ENCODE assay signal across 1 cellular context in the genomic region with DNA sequence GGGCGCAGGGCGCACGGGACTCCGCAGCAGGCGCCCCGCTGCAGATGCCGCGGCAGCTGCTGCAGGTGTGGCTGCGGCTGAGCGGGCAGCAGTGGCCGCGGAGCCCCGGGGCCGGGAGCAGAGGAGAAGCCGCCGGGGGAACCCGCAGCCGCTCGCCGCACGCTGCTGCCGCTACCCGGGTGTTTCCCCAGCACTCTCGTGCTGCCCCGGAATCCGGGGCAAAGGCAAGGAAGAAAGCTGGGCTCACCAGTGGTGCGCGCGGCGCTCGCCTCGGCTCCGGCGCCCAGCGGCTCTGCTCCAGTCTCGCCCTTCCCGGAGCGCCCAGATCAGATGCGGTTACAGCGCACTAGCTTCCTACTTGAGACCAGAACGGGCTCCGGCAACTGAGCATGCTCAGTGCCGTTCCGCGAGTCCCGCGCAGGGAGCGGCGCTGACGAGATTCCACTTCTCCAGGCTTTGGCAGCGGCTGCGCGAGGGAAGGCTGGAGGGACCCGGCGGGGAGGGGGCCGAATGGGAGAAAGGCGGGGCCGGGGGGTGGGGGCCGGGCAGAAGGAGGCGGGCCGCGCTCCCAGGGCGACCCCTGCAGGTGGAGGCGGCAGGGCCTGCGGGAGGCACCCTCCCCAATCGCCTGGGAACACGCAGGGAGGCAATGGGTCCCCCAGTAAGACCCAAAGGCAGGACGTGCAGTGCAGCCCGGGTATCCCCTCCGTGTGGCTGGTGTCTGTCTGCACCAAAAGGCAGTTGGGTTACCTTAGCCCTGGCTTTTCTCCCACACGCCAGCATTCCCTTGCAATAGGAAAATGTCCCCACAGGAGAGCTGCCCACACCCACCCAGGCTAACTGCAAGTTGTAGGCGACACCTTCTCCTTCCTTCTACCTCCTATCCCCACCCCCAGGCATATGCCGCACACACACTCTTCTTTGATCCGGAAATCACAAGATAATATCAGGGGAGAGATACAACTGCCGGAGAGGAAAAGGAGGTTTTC.
TF ChIP-seq lines count a peak whose summit lies in the region.

Gene APBB2 (minus strand): TSS at position 385 of the 989 bp plus-strand sequence. CDS start 181,288 bp downstream, outside the sequence.

TF ChIP-seq in HepG2, 621 proteins besides CTCF, POLR2A, EP300 and RAD21 (continued from another document and continues in another):
- TF ChIP-seq MXD1 (CRISPR knock-in tag; IDR thresholded peaks at IDR 0.05) (no peak; the same call in 1 of the 2 replicates), ZNF350 (CRISPR knock-in tag; IDR thresholded peaks at IDR 0.05; ENCODE audit: borderline replicate concordance, low read depth) (peak; percentile 60; the same call in 1 of the 2 replicates), REL (CRISPR knock-in tag; conservative IDR thresholded peaks at IDR 0.05) (0 out of 2 replicates have a peak, but pooled peaks have one; percentile 22), RBM39 (IDR thresholded peaks at IDR 0.05; ENCODE audit: low read depth, low read length, poor library complexity, severe bottlenecking) (peak; percentile 62), ZNF780A (CRISPR knock-in tag; IDR thresholded peaks at IDR 0.05) (no peak), CHCHD3 (CRISPR knock-in tag; IDR thresholded peaks at IDR 0.05) (no peak), ZNF383 (CRISPR knock-in tag; IDR thresholded peaks at IDR 0.05; ENCODE audit: borderline replicate concordance) (no peak), KLF11 (CRISPR knock-in tag; IDR thresholded peaks at IDR 0.05) (no peak), ZNF777 (CRISPR knock-in tag; IDR thresholded peaks at IDR 0.05) (peak; percentile 3; the same call in 1 of the 2 replicates), ZNF720 (CRISPR knock-in tag; IDR thresholded peaks at IDR 0.05) (no peak), ISL2 (CRISPR knock-in tag; IDR thresholded peaks at IDR 0.05) (0 out of 2 replicates have a peak, but pooled peaks have one; percentile 20), ZNF296 (CRISPR knock-in tag; conservative IDR thresholded peaks at IDR 0.05) (no peak), CBX1 (IDR thresholded peaks at IDR 0.05; ENCODE audit: low read depth) (no peak), HNRNPK (IDR thresholded peaks at IDR 0.05; ENCODE audit: low read depth, low read length, poor library complexity, severe bottlenecking) (peak; percentile 5), ASH2L (IDR thresholded peaks at IDR 0.05; ENCODE audit: insufficient read length, low read depth, low read length) (peak; percentile 50), GABPB1 (CRISPR knock-in tag; IDR thresholded peaks at IDR 0.05) (peak; percentile 77), MAF1 (CRISPR knock-in tag; IDR thresholded peaks at IDR 0.05; ENCODE audit: borderline replicate concordance) (0 out of 2 replicates have a peak, but pooled peaks have one; percentile 52), PHB2 (IDR thresholded peaks at IDR 0.05; ENCODE audit: partially characterized antibody) (no peak), ZNF672 (CRISPR knock-in tag; IDR thresholded peaks at IDR 0.05) (0 out of 2 replicates have a peak, but pooled peaks have one; percentile 31), ZFP37 (CRISPR knock-in tag; IDR thresholded peaks at IDR 0.05; ENCODE audit: borderline replicate concordance) (no peak), ZNF776 (CRISPR knock-in tag; IDR thresholded peaks at IDR 0.05) (0 out of 2 replicates have a peak, but pooled peaks have one; percentile 46), NFATC3 (CRISPR knock-in tag; IDR thresholded peaks at IDR 0.05) (0 out of 2 replicates have a peak, but pooled peaks have one; percentile 40), MEIS2 (CRISPR knock-in tag; IDR thresholded peaks at IDR 0.05) (no peak), ETV5 (CRISPR knock-in tag; IDR thresholded peaks at IDR 0.05; ENCODE audit: borderline replicate concordance) (peak; percentile 31; the same call in 1 of the 2 replicates), ZNF788 (CRISPR knock-in tag; IDR thresholded peaks at IDR 0.05; ENCODE audit: borderline replicate concordance) (peak; percentile 29; the same call in 1 of the 2 replicates), ZBTB7A (CRISPR knock-in tag; IDR thresholded peaks at IDR 0.05) (peak; percentile 82), IKZF5 (CRISPR knock-in tag; IDR thresholded peaks at IDR 0.05) (peak; percentile 76), ZSCAN9 (CRISPR knock-in tag; IDR thresholded peaks at IDR 0.05; ENCODE audit: borderline replicate concordance) (peak; percentile 60; the same call in 1 of the 2 replicates), CHD2 (IDR thresholded peaks at IDR 0.05; ENCODE audit: low read depth, low read length) (peak; percentile 56; the same call in 1 of the 2 replicates), BRD4 (CRISPR knock-in tag; IDR thresholded peaks at IDR 0.05) (peak; percentile 48; the same call in 1 of the 2 replicates), MED1 (CRISPR knock-in tag; IDR thresholded peaks at IDR 0.05) (0 out of 2 replicates have a peak, but pooled peaks have one; percentile 17), IRF2 (CRISPR knock-in tag; IDR thresholded peaks at IDR 0.05) (peak; percentile 63), PCBP1 (IDR thresholded peaks at IDR 0.05; ENCODE audit: borderline replicate concordance, low read depth, low read length) (no peak), KDM2A (CRISPR knock-in tag; IDR thresholded peaks at IDR 0.05; ENCODE audit: borderline replicate concordance, low read depth) (peak; percentile 97), ZFP90 (CRISPR knock-in tag; IDR thresholded peaks at IDR 0.05; ENCODE audit: borderline replicate concordance) (peak; percentile 35; the same call in 1 of the 2 replicates), ZNF768 (CRISPR knock-in tag; IDR thresholded peaks at IDR 0.05) (0 out of 2 replicates have a peak, but pooled peaks have one; percentile 46), HCFC1 (IDR thresholded peaks at IDR 0.05; ENCODE audit: low read depth, low read length) (peak; percentile 33; the same call in 1 of the 2 replicates), NR2C2 (CRISPR knock-in tag; IDR thresholded peaks at IDR 0.05; ENCODE audit: borderline replicate concordance) (0 out of 2 replicates have a peak, but pooled peaks have one; percentile 43), FOXK1 (CRISPR knock-in tag; IDR thresholded peaks at IDR 0.05; ENCODE audit: borderline replicate concordance, low read depth) (0 out of 2 replicates have a peak, but pooled peaks have one; percentile 32), HOXA9 (CRISPR knock-in tag; IDR thresholded peaks at IDR 0.05; ENCODE audit: borderline replicate concordance) (0 out of 2 replicates have a peak, but pooled peaks have one; percentile 34), ZNF124 (CRISPR knock-in tag; IDR thresholded peaks at IDR 0.05) (peak; percentile 59; the same call in 1 of the 2 replicates), BCL6 (CRISPR knock-in tag; IDR thresholded peaks at IDR 0.05) (peak; percentile 64), ZNF552 (CRISPR knock-in tag; IDR thresholded peaks at IDR 0.05; ENCODE audit: borderline replicate concordance) (no peak), ZHX2 (IDR thresholded peaks at IDR 0.05; ENCODE audit: low read depth) (no peak), ZHX2 (CRISPR knock-in tag; IDR thresholded peaks at IDR 0.05; ENCODE audit: borderline replicate concordance) (no peak), GLI4 (CRISPR knock-in tag; IDR thresholded peaks at IDR 0.05; ENCODE audit: borderline replicate concordance) (0 out of 2 replicates have a peak, but pooled peaks have one; percentile 81), ZNF180 (CRISPR knock-in tag; IDR thresholded peaks at IDR 0.05; ENCODE audit: borderline replicate concordance, low read depth) (no peak), ELF3 (CRISPR knock-in tag; IDR thresholded peaks at IDR 0.05) (peak; percentile 47; the same call in 1 of the 2 replicates), ZSCAN20 (CRISPR knock-in tag; IDR thresholded peaks at IDR 0.05; ENCODE audit: borderline replicate concordance) (0 out of 2 replicates have a peak, but pooled peaks have one; percentile 49), ZIK1 (CRISPR knock-in tag; IDR thresholded peaks at IDR 0.05; ENCODE audit: borderline replicate concordance, low read depth) (no peak; the same call in 1 of the 2 replicates)
- TF ChIP-seq, protein P1, sequence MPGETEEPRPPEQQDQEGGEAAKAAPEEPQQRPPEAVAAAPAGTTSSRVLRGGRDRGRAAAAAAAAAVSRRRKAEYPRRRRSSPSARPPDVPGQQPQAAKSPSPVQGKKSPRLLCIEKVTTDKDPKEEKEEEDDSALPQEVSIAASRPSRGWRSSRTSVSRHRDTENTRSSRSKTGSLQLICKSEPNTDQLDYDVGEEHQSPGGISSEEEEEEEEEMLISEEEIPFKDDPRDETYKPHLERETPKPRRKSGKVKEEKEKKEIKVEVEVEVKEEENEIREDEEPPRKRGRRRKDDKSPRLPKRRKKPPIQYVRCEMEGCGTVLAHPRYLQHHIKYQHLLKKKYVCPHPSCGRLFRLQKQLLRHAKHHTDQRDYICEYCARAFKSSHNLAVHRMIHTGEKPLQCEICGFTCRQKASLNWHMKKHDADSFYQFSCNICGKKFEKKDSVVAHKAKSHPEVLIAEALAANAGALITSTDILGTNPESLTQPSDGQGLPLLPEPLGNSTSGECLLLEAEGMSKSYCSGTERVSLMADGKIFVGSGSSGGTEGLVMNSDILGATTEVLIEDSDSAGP (CRISPR knock-in tag; IDR thresholded peaks at IDR 0.05; ENCODE audit: borderline replicate concordance): peak; percentile 29; the same call in 1 of the 2 replicates
- TF ChIP-seq, protein P2, sequence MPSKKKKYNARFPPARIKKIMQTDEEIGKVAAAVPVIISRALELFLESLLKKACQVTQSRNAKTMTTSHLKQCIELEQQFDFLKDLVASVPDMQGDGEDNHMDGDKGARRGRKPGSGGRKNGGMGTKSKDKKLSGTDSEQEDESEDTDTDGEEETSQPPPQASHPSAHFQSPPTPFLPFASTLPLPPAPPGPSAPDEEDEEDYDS (CRISPR knock-in tag; IDR thresholded peaks at IDR 0.05): peak; percentile 64; the same call in 1 of the 2 replicates
- TF ChIP-seq, protein P3, sequence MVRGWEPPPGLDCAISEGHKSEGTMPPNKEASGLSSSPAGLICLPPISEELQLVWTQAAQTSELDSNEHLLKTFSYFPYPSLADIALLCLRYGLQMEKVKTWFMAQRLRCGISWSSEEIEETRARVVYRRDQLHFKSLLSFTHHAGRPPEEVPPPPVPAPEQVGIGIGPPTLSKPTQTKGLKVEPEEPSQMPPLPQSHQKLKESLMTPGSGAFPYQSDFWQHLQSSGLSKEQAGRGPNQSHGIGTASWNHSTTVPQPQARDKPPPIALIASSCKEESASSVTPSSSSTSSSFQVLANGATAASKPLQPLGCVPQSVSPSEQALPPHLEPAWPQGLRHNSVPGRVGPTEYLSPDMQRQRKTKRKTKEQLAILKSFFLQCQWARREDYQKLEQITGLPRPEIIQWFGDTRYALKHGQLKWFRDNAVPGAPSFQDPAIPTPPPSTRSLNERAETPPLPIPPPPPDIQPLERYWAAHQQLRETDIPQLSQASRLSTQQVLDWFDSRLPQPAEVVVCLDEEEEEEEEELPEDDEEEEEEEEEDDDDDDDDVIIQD (CRISPR knock-in tag; IDR thresholded peaks at IDR 0.05; ENCODE audit: low read depth): peak; percentile 67
